Comparison of ENCODE assay signal across 29 cellular contexts in the genomic region with DNA sequence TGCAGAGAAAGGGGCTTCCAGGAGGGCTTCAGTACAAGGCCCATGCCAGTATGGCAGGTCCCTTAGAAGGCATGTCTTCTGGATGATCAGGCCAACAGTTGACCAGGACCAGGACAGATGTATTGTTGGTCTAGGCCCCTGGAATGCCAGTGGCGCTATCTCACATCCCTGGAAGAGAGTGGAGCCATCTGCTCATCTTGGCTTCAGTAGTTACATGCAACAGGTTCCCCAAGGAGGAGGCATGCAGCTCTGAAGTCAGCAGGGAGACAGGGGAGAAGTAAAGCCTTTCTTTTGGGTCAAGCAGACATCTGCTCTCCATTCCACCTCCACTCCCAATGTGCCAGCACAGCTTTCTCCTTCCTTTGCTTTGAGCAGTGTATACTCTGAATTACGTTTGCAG.
"Had no signal": no experiment of that assay in that cellular context is flagged by ENCODE, and none has a peak within 500 bp of the region (broad histone marks: within the 10 kb centered on the region; RNA-seq: fewer than 3 reads in every experiment).

No MANE protein-coding gene starts in this region.

- H3K4me1 ChIP-seq: adrenal gland, breast epithelium, SJSA1 had no signal

- H3K4me1 Mint-ChIP-seq: activated naive CD4-positive, alpha-beta T cell treated with anti-CD3 and anti-CD28 coated beads, Interleukin-2, amount 10 ng/mL, durations not matched to agents 7 days and 5 days; activated naive CD8-positive, alpha-beta T cell treated with anti-CD3 and anti-CD28 coated beads for 36 hours had no signal

- ATAC-seq: activated CD4-positive, CD25-positive, alpha-beta regulatory T cell treated with anti-CD3 and anti-CD28 coated beads, Interleukin-2, amount 50 U/mL, for 24 hours; activated CD8-positive, alpha-beta T cell treated with anti-CD3 and anti-CD28 coated beads for 36 hours; activated T-cell treated with anti-CD3 and anti-CD28 coated beads, Interleukin-2, amount 50 U/mL, for 72 hours; Panc1 had no signal

- H3K27ac Mint-ChIP-seq: activated CD8-positive, alpha-beta T cell treated with anti-CD3 and anti-CD28 coated beads for 36 hours; activated naive CD4-positive, alpha-beta T cell treated with anti-CD3 and anti-CD28 coated beads, Interleukin-2, amount 10 ng/mL, durations not matched to agents 7 days and 5 days; activated naive CD8-positive, alpha-beta T cell treated with anti-CD3 and anti-CD28 coated beads for 36 hours; activated T-cell treated with anti-CD3 and anti-CD28 coated beads, Interleukin-2, amount 50 U/mL, for 72 hours; activated T-helper 2 cell treated with anti-CD3 and anti-CD28 coated beads, Interferon-gamma antibody, Interleukin-2, Interleukin-4, amounts not matched to agents 10 μg/mL and 5 μg/mL and 100 μg/mL, durations not matched to agents 14 hours and 24 hours and 36 hours; T-helper 1 cell treated with Interleukin-12 subunit alpha and Interleukin-12 subunit beta and Interleukin-4 antibody, amounts not matched to agents 30 μg/mL and 1 μg/mL, for 36 hours had no signal

- H3K4me3 ChIP-seq: adrenal gland, breast epithelium, SJSA1 had no signal

- H3K4me3 Mint-ChIP-seq: activated CD8-positive, alpha-beta T cell treated with anti-CD3 and anti-CD28 coated beads for 36 hours; activated naive CD4-positive, alpha-beta T cell treated with anti-CD3 and anti-CD28 coated beads, Interleukin-2, amount 10 ng/mL, durations not matched to agents 7 days and 5 days; activated naive CD8-positive, alpha-beta T cell treated with anti-CD3 and anti-CD28 coated beads for 36 hours; activated T-cell treated with anti-CD3 and anti-CD28 coated beads, Interleukin-2, amount 50 U/mL, for 72 hours; T-helper 1 cell treated with Interleukin-12 subunit alpha and Interleukin-12 subunit beta and Interleukin-4 antibody, amounts not matched to agents 30 μg/mL and 1 μg/mL, for 36 hours had no signal

- H3K9me3 ChIP-seq: adrenal gland, breast epithelium, SJSA1 had no signal

- H3K9me3 Mint-ChIP-seq: activated CD8-positive, alpha-beta T cell treated with anti-CD3 and anti-CD28 coated beads for 36 hours; activated naive CD4-positive, alpha-beta T cell treated with anti-CD3 and anti-CD28 coated beads, Interleukin-2, amount 10 ng/mL, durations not matched to agents 7 days and 5 days; activated naive CD8-positive, alpha-beta T cell treated with anti-CD3 and anti-CD28 coated beads for 36 hours; activated T-cell treated with anti-CD3 and anti-CD28 coated beads, Interleukin-2, amount 50 U/mL, for 72 hours; activated T-helper 2 cell treated with anti-CD3 and anti-CD28 coated beads, Interferon-gamma antibody, Interleukin-2, Interleukin-4, amounts not matched to agents 10 μg/mL and 5 μg/mL and 100 μg/mL, durations not matched to agents 14 hours and 24 hours and 36 hours; T-helper 1 cell treated with Interleukin-12 subunit alpha and Interleukin-12 subunit beta and Interleukin-4 antibody, amounts not matched to agents 30 μg/mL and 1 μg/mL, for 36 hours had no signal

- H3K27me3 ChIP-seq: adrenal gland, breast epithelium, SJSA1 had no signal

- DNase-seq: activated CD4-positive, alpha-beta T cell treated with anti-CD3 and anti-CD28 coated beads for 4 hours; activated CD8-positive, alpha-beta memory T cell treated with anti-CD3 and anti-CD28 coated beads, Interleukin-2, amount 50 U/mL, for 4 hours; activated CD8-positive, alpha-beta T cell treated with anti-CD3 and anti-CD28 coated beads for 36 hours; activated gamma-delta T cell treated with Interleukin-2 at 50 U/mL for 16 hours; activated naive CD4-positive, alpha-beta T cell treated with anti-CD3 and anti-CD28 coated beads, Interleukin-2, amount 10 ng/mL, durations not matched to agents 7 days and 5 days; activated naive CD8-positive, alpha-beta T cell treated with anti-CD3 and anti-CD28 coated beads for 36 hours; activated T-cell treated with anti-CD3 and anti-CD28 coated beads, Interleukin-2, amount 50 U/mL, for 72 hours; adrenal gland; caudate nucleus; Karpas-422; MM.1S; NCI-H1105; NCI-H1436; NCI-H1694 treated with DMSO at 0.1 percent for 48 hours; NCI-H2081; NCI-H2227 treated with DMSO at 0.1 percent for 48 hours; NCI-H446 treated with DMSO at 0.1 percent for 48 hours; NCI-H524 treated with DMSO at 0.1 percent for 48 hours; NCI-H774; NK-92 treated with Interleukin-12 subunit alpha and Interleukin-12 subunit beta, amount 100 ng/mL, for 24 hours; OCI-M1; Right ventricle myocardium superior had no signal

- H3K36me3 ChIP-seq: adrenal gland, breast epithelium, SJSA1 had no signal

- H3K36me3 Mint-ChIP-seq: activated naive CD4-positive, alpha-beta T cell treated with anti-CD3 and anti-CD28 coated beads, Interleukin-2, amount 10 ng/mL, durations not matched to agents 7 days and 5 days; activated naive CD8-positive, alpha-beta T cell treated with anti-CD3 and anti-CD28 coated beads for 36 hours had no signal

- H3K27ac ChIP-seq: adrenal gland, breast epithelium, RWPE1, SJSA1 had no signal
